ENCODE assay signal across 22 cellular contexts in genomic region chr9:121949364-121949763, GRCh38.
"Had no signal": no experiment of that assay in that cellular context is flagged by ENCODE, and none has a peak within 500 bp of the region (broad histone marks: within the 10 kb centered on the region; RNA-seq: fewer than 3 reads in every experiment).

No MANE protein-coding gene starts in this region.

- ATAC-seq: naive thymus-derived CD8-positive, alpha-beta T cell; sciatic nerve; stimulated activated naive CD8-positive, alpha-beta T cell treated with anti-CD3 and anti-CD28 coated beads, Interleukin-15, Interleukin-2, amounts not matched to agents 100 U/mL and 50 U/mL, for 24 hours had no signal

- H3K27ac Mint-ChIP-seq: mesothelial cell of epicardium; naive thymus-derived CD8-positive, alpha-beta T cell; neural progenitor cell; T-helper 1 cell treated with Interleukin-12 subunit alpha and Interleukin-12 subunit beta and Interleukin-4 antibody, amounts not matched to agents 30 μg/mL and 1 μg/mL, for 36 hours had no signal

- H3K27me3 Mint-ChIP-seq: naive thymus-derived CD8-positive, alpha-beta T cell had no signal

- H3K9me3 Mint-ChIP-seq: activated naive CD4-positive, alpha-beta T cell treated with anti-CD3 and anti-CD28 coated beads, Interleukin-2, amount 10 ng/mL, durations not matched to agents 7 days and 5 days; mesothelial cell of epicardium; naive thymus-derived CD8-positive, alpha-beta T cell; neural progenitor cell; T-helper 1 cell treated with Interleukin-12 subunit alpha and Interleukin-12 subunit beta and Interleukin-4 antibody, amounts not matched to agents 30 μg/mL and 1 μg/mL, for 36 hours had no signal

- H3K36me3 Mint-ChIP-seq: activated naive CD4-positive, alpha-beta T cell treated with anti-CD3 and anti-CD28 coated beads, Interleukin-2, amount 10 ng/mL, durations not matched to agents 7 days and 5 days; mesothelial cell of epicardium; neural progenitor cell had no signal

- H3K4me3 Mint-ChIP-seq: activated naive CD4-positive, alpha-beta T cell treated with anti-CD3 and anti-CD28 coated beads, Interleukin-2, amount 10 ng/mL, durations not matched to agents 7 days and 5 days; mesothelial cell of epicardium; naive thymus-derived CD8-positive, alpha-beta T cell; neural progenitor cell; T-helper 1 cell treated with Interleukin-12 subunit alpha and Interleukin-12 subunit beta and Interleukin-4 antibody, amounts not matched to agents 30 μg/mL and 1 μg/mL, for 36 hours had no signal

- DNase-seq: activated CD4-positive, alpha-beta T cell treated with anti-CD3 and anti-CD28 coated beads, Interleukin-2, amount 50 U/mL, for 1 hour; activated CD4-positive, CD25-positive, alpha-beta regulatory T cell; activated CD8-positive, alpha-beta memory T cell treated with anti-CD3 and anti-CD28 coated beads, Interleukin-2, amount 50 U/mL, for 48 hours; activated effector memory CD4-positive, alpha-beta T cell treated with anti-CD3 and anti-CD28 coated beads, Interleukin-2, amount 50 U/mL, for 16 hours; activated naive CD4-positive, alpha-beta T cell treated with anti-CD3 and anti-CD28 coated beads, Interleukin-2, amount 10 ng/mL, durations not matched to agents 7 days and 5 days; activated T-cell treated with anti-CD3 and anti-CD28 coated beads, Interleukin-2, amount 50 U/mL, for 48 hours; amygdala; cerebellar nuclear complex; kidney glomerular epithelial cell; left ventricle myocardium inferior; naive thymus-derived CD8-positive, alpha-beta T cell; posterior cingulate gyrus; small intestine; stimulated activated CD4-positive, alpha-beta T cell treated with anti-CD3 and anti-CD28 coated beads, Interleukin-15, amount 100 ng/mL, for 24 hours; stimulated activated CD4-positive, alpha-beta T cell treated with anti-CD3 and anti-CD28 coated beads, Interleukin-2, amount 100 ng/mL, for 48 hours; stimulated activated naive CD8-positive, alpha-beta T cell treated with anti-CD3 and anti-CD28 coated beads, Interleukin-15, Interleukin-2, amounts not matched to agents 100 U/mL and 50 U/mL, for 24 hours; T1000 had no signal

- H3K4me1 Mint-ChIP-seq: activated naive CD4-positive, alpha-beta T cell treated with anti-CD3 and anti-CD28 coated beads, Interleukin-2, amount 10 ng/mL, durations not matched to agents 7 days and 5 days; naive thymus-derived CD8-positive, alpha-beta T cell had no signal

- H3K27me3 ChIP-seq: neural progenitor cell had no signal

- H3K36me3 ChIP-seq: left ventricle myocardium inferior, neural progenitor cell had no signal

- H3K4me3 ChIP-seq: coronary artery, left ventricle myocardium inferior, neural progenitor cell had no signal

- FAIRE-seq: small intestine had no signal
